In genomic region chr1:153752072-153752471, GRCh38 we compare ENCODE assay signal across 17 cellular contexts. TPM values are rescaled to one million over a fixed set of nuclear protein-coding genes. Genes with fewer than 3 reads are reported as not detected.
DNase-seq lines count a peak whose midpoint lies in the region; ATAC-seq and TF ChIP-seq lines count a peak whose summit lies in the region.
"Had no signal": no experiment of that assay in that cellular context is flagged by ENCODE, and none has a peak within 500 bp of the region (broad histone marks: within the 10 kb centered on the region; RNA-seq: fewer than 3 reads in every experiment).

No MANE protein-coding gene starts in this region.

- H3K27ac ChIP-seq in esophagus muscularis mucosa (replicated peaks in 1 of 4) (peak overlapping the region; percentile 41 to 69 (median 64)), tibial artery (peak overlapping the region; percentile 81 to 85)
- H3K27ac ChIP-seq: KMS-11 had no signal

- WGBS in esophagus muscularis mucosa = 68% methylated on average over 2 of the region's 2 CpGs

- H3K4me3 ChIP-seq in esophagus muscularis mucosa (no peak overlapping the region), tibial artery (no peak overlapping the region), MG63 (no peak overlapping the region)

- no peak for DNase-seq in activated CD4-positive, alpha-beta T cell treated with anti-CD3 and anti-CD28 coated beads, Interleukin-2, amount 10 ng/mL, durations not matched to agents 24 days and 14 days
- DNase-seq in activated CD4-positive, alpha-beta T cell treated with anti-CD3 and anti-CD28 coated beads for 4 hours = no peak
- DNase-seq in esophagus muscularis mucosa (ENCODE audit: extremely low spot score) (no peak), tibial artery (no peak), MG63 (no peak), NCI-H2196 treated with DMSO at 0.1 percent for 48 hours (lab: John Stamatoyannopoulos, UW; ENCODE audit: unreplicated experiment) (no peak)
- DNase-seq: activated CD8-positive, alpha-beta memory T cell treated with anti-CD3 and anti-CD28 coated beads, Interleukin-2, amount 50 U/mL, for 48 hours; CD4-positive, alpha-beta memory T cell; DMS79; NCI-H1105 treated with DMSO at 0.1 percent for 48 hours; SHP77 treated with DMSO at 0.1 percent for 48 hours had no signal

- H3K27me3 ChIP-seq in esophagus muscularis mucosa = no peaks in the 10 kb centered on the region
- H3K27me3 ChIP-seq in tibial artery = no peaks in the 10 kb centered on the region
- H3K27me3 ChIP-seq in MG63 = no peaks in the 10 kb centered on the region

- H3K9me3 Mint-ChIP-seq in activated CD4-positive, alpha-beta T cell treated with anti-CD3 and anti-CD28 coated beads, Interleukin-2, amount 10 ng/mL, durations not matched to agents 24 days and 14 days = no peaks in the 10 kb centered on the region
- no peaks in the 10 kb centered on the region for H3K9me3 Mint-ChIP-seq in nephron
- H3K9me3 Mint-ChIP-seq: activated naive CD4-positive, alpha-beta T cell treated with anti-CD3 and anti-CD28 coated beads, Interleukin-2, amount 50 U/mL, for 24 hours; CD4-positive, alpha-beta memory T cell; central memory CD8-positive, alpha-beta T cell; T-helper 2 cell treated with Interferon-gamma antibody and Interleukin-4, amounts not matched to agents 5 μg/mL and 100 μg/mL, for 36 hours had no signal

- H3K4me1 ChIP-seq in esophagus muscularis mucosa = peaks cover 53 to 57% (median 55%) of the 10 kb centered on the region in 4 donors
- H3K4me1 ChIP-seq in tibial artery = peaks cover 0 to 66% (median 33%) of the 10 kb centered on the region in 4 donors

- no peak for ATAC-seq in GM21825 (IDR thresholded peaks at IDR 0.05; ENCODE audit: unreplicated experiment)

- peaks cover 56% of the 10 kb centered on the region for H3K36me3 Mint-ChIP-seq in activated CD4-positive, alpha-beta T cell treated with anti-CD3 and anti-CD28 coated beads, Interleukin-2, amount 10 ng/mL, durations not matched to agents 24 days and 14 days (ENCODE audit: low read depth)
- H3K36me3 Mint-ChIP-seq in nephron (ENCODE audit: low read depth) = peaks cover 72% of the 10 kb centered on the region

- peaks cover 39 to 94% (median 80%) of the 10 kb centered on the region in 4 donors for H3K36me3 ChIP-seq in esophagus muscularis mucosa
- H3K36me3 ChIP-seq in tibial artery = peaks cover 30 to 87% (median 69%) of the 10 kb centered on the region in 3 donors
- peaks cover 85% of the 10 kb centered on the region for H3K36me3 ChIP-seq in MG63

- peaks cover 6% of the 10 kb centered on the region for H3K4me1 Mint-ChIP-seq in activated CD4-positive, alpha-beta T cell treated with anti-CD3 and anti-CD28 coated beads, Interleukin-2, amount 10 ng/mL, durations not matched to agents 24 days and 14 days
- peaks cover 4% of the 10 kb centered on the region for H3K4me1 Mint-ChIP-seq in nephron

- H3K27ac Mint-ChIP-seq in activated CD4-positive, alpha-beta T cell treated with anti-CD3 and anti-CD28 coated beads, Interleukin-2, amount 10 ng/mL, durations not matched to agents 24 days and 14 days = peak overlapping the region; percentile 6
- peak overlapping the region; percentile 13 to 74 (median 18) for H3K27ac Mint-ChIP-seq in nephron
- H3K27ac Mint-ChIP-seq: activated naive CD4-positive, alpha-beta T cell treated with anti-CD3 and anti-CD28 coated beads, Interleukin-2, amount 50 U/mL, for 24 hours; T-helper 2 cell treated with Interferon-gamma antibody and Interleukin-4, amounts not matched to agents 5 μg/mL and 100 μg/mL, for 36 hours had no signal

- no peak overlapping the region for H3K4me3 Mint-ChIP-seq in activated CD4-positive, alpha-beta T cell treated with anti-CD3 and anti-CD28 coated beads, Interleukin-2, amount 10 ng/mL, durations not matched to agents 24 days and 14 days
- no peak overlapping the region for H3K4me3 Mint-ChIP-seq in nephron
- H3K4me3 Mint-ChIP-seq: activated naive CD4-positive, alpha-beta T cell treated with anti-CD3 and anti-CD28 coated beads, Interleukin-2, amount 50 U/mL, for 24 hours; CD4-positive, alpha-beta memory T cell; central memory CD8-positive, alpha-beta T cell; T-helper 2 cell treated with Interferon-gamma antibody and Interleukin-4, amounts not matched to agents 5 μg/mL and 100 μg/mL, for 36 hours had no signal

- H3K9me3 ChIP-seq in esophagus muscularis mucosa = no peaks in the 10 kb centered on the region
- H3K9me3 ChIP-seq in tibial artery = no peaks in the 10 kb centered on the region
- no peaks in the 10 kb centered on the region for H3K9me3 ChIP-seq in MG63

- TF ChIP-seq CTCF in esophagus muscularis mucosa (IDR thresholded peaks at IDR 0.05) = no peak
- no peak for TF ChIP-seq CTCF in nephron (IDR thresholded peaks at IDR 0.05; ENCODE audit: unreplicated experiment in 3 of 3)
- TF ChIP-seq CTCF in tibial artery (IDR thresholded peaks at IDR 0.05) = no peak

- intact Hi-C loops in activated CD4-positive, alpha-beta T cell treated with anti-CD3 and anti-CD28 coated beads, Interleukin-2, amount 10 ng/mL, durations not matched to agents 24 days and 14 days (cut with micrococcal nuclease) = no loop called here
- intact Hi-C loops in esophagus muscularis mucosa (cut with DNase I) (no loop called here), tibial artery (cut with DNase I; ENCODE audit: low total_unique reads) (no loop called here)

- no peaks in the 10 kb centered on the region for H3K27me3 Mint-ChIP-seq in activated CD4-positive, alpha-beta T cell treated with anti-CD3 and anti-CD28 coated beads, Interleukin-2, amount 10 ng/mL, durations not matched to agents 24 days and 14 days
- H3K27me3 Mint-ChIP-seq in nephron (ENCODE audit: low read depth) = no peaks in the 10 kb centered on the region
- H3K27me3 Mint-ChIP-seq: activated naive CD4-positive, alpha-beta T cell treated with anti-CD3 and anti-CD28 coated beads, Interleukin-2, amount 50 U/mL, for 24 hours; CD4-positive, alpha-beta memory T cell; central memory CD8-positive, alpha-beta T cell had no signal

- TF ChIP-seq EP300 in esophagus muscularis mucosa (IDR thresholded peaks at IDR 0.05) = no peak

- TF ChIP-seq POLR2A in esophagus muscularis mucosa (IDR thresholded peaks at IDR 0.05; ENCODE audit: low read depth) = no peak

RNA-seq across cellular contexts. Expression of gene SLC27A3, which starts 23.1 kb away (rescaled TPM):
- 10.0 and 10.3 TPM in 2 replicates for total RNA-seq in activated CD4-positive, alpha-beta T cell treated with anti-CD3 and anti-CD28 coated beads, Interleukin-2, amount 10 ng/mL, durations not matched to agents 24 days and 14 days
- total RNA-seq in esophagus muscularis mucosa = 10 to 100 TPM; 12.9 to 29.5 (median 19.9) TPM
- 1.3 and 3.3 TPM in 2 replicates for total RNA-seq in MG63 (2014; rRNA removed; shearing (Covaris generic); ENCODE audit: low replicate concordance)

RNA-seq across cellular contexts. Expression of gene INTS3, which starts 24.2 kb away (rescaled TPM):
- total RNA-seq in activated CD4-positive, alpha-beta T cell treated with anti-CD3 and anti-CD28 coated beads, Interleukin-2, amount 10 ng/mL, durations not matched to agents 24 days and 14 days = 63.1 and 64.8 TPM in 2 replicates
- 10 to 100 TPM; 32.3 to 45.5 (median 38.9) TPM for total RNA-seq in esophagus muscularis mucosa
- total RNA-seq in MG63 (2014; rRNA removed; shearing (Covaris generic); ENCODE audit: low replicate concordance) = 22.4 and 29.4 TPM in 2 replicates
